In the genomic region with DNA sequence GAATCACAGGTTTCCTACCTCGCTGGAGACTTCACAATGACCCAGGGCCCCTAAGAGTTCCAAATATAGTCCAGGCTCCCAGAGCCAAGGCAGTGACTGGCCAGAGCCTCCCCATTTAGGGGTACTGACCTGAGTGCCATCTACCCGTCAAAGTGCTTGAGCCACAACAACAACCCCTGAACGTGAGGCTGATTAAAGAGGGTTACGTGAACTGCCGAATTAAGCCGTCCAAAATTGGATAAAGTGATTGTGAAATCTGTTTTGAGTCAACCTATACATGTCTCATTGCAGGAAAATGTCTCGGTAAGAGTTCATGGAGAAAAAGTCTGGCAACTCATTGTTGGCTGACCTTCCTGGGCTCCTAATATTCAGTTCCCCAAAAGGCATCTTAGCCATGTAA, we compare ENCODE assay signal across 18 cellular contexts.
A peak's percentile ranks its signal among the peaks of the same experiment; 100 is the strongest.
DNase-seq lines count a peak whose midpoint lies in the region; ATAC-seq, FAIRE-seq and TF ChIP-seq lines count a peak whose summit lies in the region.
"Had no signal": no experiment of that assay in that cellular context is flagged by ENCODE, and none has a peak within 500 bp of the region (broad histone marks: within the 10 kb centered on the region; RNA-seq: fewer than 3 reads in every experiment).

No MANE protein-coding gene starts in this region.

- TF ChIP-seq RAD21 in A549 (conservative IDR thresholded peaks at IDR 0.05 in 1 of 2, IDR thresholded peaks at IDR 0.05 in 1 of 2), result no peak

- no peaks in the 10 kb centered on the region for H3K36me3 Mint-ChIP-seq in activated naive CD4-positive, alpha-beta T cell treated with anti-CD3 and anti-CD28 coated beads, Interleukin-2, amount 50 U/mL, for 72 hours
- H3K36me3 Mint-ChIP-seq: type B pancreatic cell had no signal

- no peak for ATAC-seq in A549
- ATAC-seq in right cardiac atrium, result peak; percentile 25 to 70
- ATAC-seq in GM21737 (IDR thresholded peaks at IDR 0.05; ENCODE audit: unreplicated experiment), result no peak
- no peak for ATAC-seq in SK-N-SH treated with all-trans-retinoic acid at 6 μM for 48 hours
- no peak for ATAC-seq in activated naive CD4-positive, alpha-beta T cell treated with anti-CD3 and anti-CD28 coated beads, Interleukin-2, amount 50 U/mL, for 72 hours
- ATAC-seq: body of pancreas, GM12878, Panc1, sciatic nerve had no signal

- intact Hi-C loops in right cardiac atrium (cut with DNase I), result no loop called here

- no peak for TF ChIP-seq CTCF in A549 (IDR thresholded peaks at IDR 0.05)
- no peak for TF ChIP-seq CTCF in choroid plexus epithelial cell (conservative IDR thresholded peaks at IDR 0.05; ENCODE audit: low read depth, low read length)

- no peak for FAIRE-seq in A549 (lab: Jason Lieb, UNC)
- FAIRE-seq in GM12892 (lab: Jason Lieb, UNC), result no peak
- FAIRE-seq: GM12878, H1 had no signal

- H3K4me1 ChIP-seq in A549 (peaks cover 25% of the 10 kb centered on the region), right cardiac atrium (ENCODE audit: control insufficient read depth, insufficient read depth, low read length) (no peaks in the 10 kb centered on the region)
- H3K4me1 ChIP-seq: body of pancreas had no signal

- TF ChIP-seq EP300 in A549 (IDR thresholded peaks at IDR 0.05), result no peak

- H3K27ac Mint-ChIP-seq in activated naive CD4-positive, alpha-beta T cell treated with anti-CD3 and anti-CD28 coated beads, Interleukin-2, amount 50 U/mL, for 72 hours, result no peak overlapping the region
- H3K27ac Mint-ChIP-seq: nephron, type B pancreatic cell had no signal

- POLR2A ChIA-PET in A549 (lab: Yijun Ruan, JAX), result no interaction called here

- H3K27me3 ChIP-seq in right cardiac atrium (ENCODE audit: control insufficient read depth, insufficient read depth), result no peaks in the 10 kb centered on the region
- H3K27me3 ChIP-seq: body of pancreas had no signal

- H3K4me3 ChIP-seq in A549, result no peak overlapping the region
- no peak overlapping the region for H3K4me3 ChIP-seq in choroid plexus epithelial cell (ENCODE audit: low read depth, low read length)
- no peak overlapping the region for H3K4me3 ChIP-seq in right cardiac atrium (ENCODE audit: low read length)
- H3K4me3 ChIP-seq: body of pancreas, GM12878 had no signal

- H3K4me2 ChIP-seq in A549, result no peak overlapping the region

- H3K27ac ChIP-seq in A549, result peak overlapping the region; percentile 85 to 89
- no peak overlapping the region for H3K27ac ChIP-seq in right cardiac atrium (ENCODE audit: low read length)
- H3K27ac ChIP-seq: body of pancreas had no signal

- no peak for DNase-seq in A549 (ENCODE audit: low read depth in 1 of 2, low spot score in 1 of 2)
- peak; percentile 52 for DNase-seq in HS-5 (ENCODE audit: low read depth)
- peak; percentile 59 for DNase-seq in choroid plexus epithelial cell (ENCODE audit: low read depth)
- DNase-seq in right cardiac atrium, result no peak
- no peak for DNase-seq in activated naive CD4-positive, alpha-beta T cell treated with anti-CD3 and anti-CD28 coated beads, Interleukin-2, amount 50 U/mL, for 72 hours (ENCODE audit: low spot score in 2 of 2)
- no peak for DNase-seq in GM12892 (ENCODE audit: insufficient read length)
- DNase-seq: activated gamma-delta T cell, body of pancreas, NCI-H1930, NCI-H69 had no signal

- H3K9me3 ChIP-seq in A549 (0 out of 3 replicates have a peak, but pooled peaks cover 4% of the 10 kb centered on the region), right cardiac atrium (ENCODE audit: control insufficient read depth, low read length) (no peaks in the 10 kb centered on the region)
- H3K9me3 ChIP-seq: body of pancreas had no signal

- no peak for TF ChIP-seq POLR2A in A549 (IDR thresholded peaks at IDR 0.05; ENCODE audit: low read length)
- TF ChIP-seq POLR2A in GM12892 (IDR thresholded peaks at IDR 0.05; ENCODE audit: low read depth, low read length), result no peak

- CTCF ChIA-PET in A549 (lab: Yijun Ruan, JAX), result interaction anchor here (1.2 kb wide), 1 partner anchor 12 kb away, joined by 4 read pairs; no protein-coding TSS in a partner anchor

- 90% methylated on average over 7 of the region's 7 CpGs for WGBS in A549 (ENCODE audit: missing lambda C conversion rate)
- WGBS in right cardiac atrium, result 66% methylated on average over 7 of the region's 7 CpGs

- peaks cover 0 to 4% of the 10 kb centered on the region in 2 donors for H3K9me3 Mint-ChIP-seq in activated naive CD4-positive, alpha-beta T cell treated with anti-CD3 and anti-CD28 coated beads, Interleukin-2, amount 50 U/mL, for 72 hours
- H3K9me3 Mint-ChIP-seq: nephron, type B pancreatic cell had no signal

TF ChIP-seq in A549, 52 proteins besides CTCF, POLR2A, EP300 and RAD21:
- TF ChIP-seq CEBPB (IDR thresholded peaks at IDR 0.05), result peak in 1 of 2 experiments; percentile 37; a peak in 1 of 4 replicates
- no peak for TF ChIP-seq GATA3 (IDR thresholded peaks at IDR 0.05; ENCODE audit: borderline replicate concordance)

TF ChIP-seq in SK-N-SH treated with all-trans-retinoic acid at 6 μM for 48 hours, 23 proteins besides CTCF, POLR2A, EP300 and RAD21:
- TF ChIP-seq CSDC2 (CRISPR knock-in tag; IDR thresholded peaks at IDR 0.05) (no peak), BACH2 (CRISPR knock-in tag; IDR thresholded peaks at IDR 0.05; ENCODE audit: borderline replicate concordance) (no peak), PPARA (CRISPR knock-in tag; IDR thresholded peaks at IDR 0.05; ENCODE audit: borderline replicate concordance) (no peak), ZFP3 (CRISPR knock-in tag; IDR thresholded peaks at IDR 0.05) (no peak), ZNF70 (CRISPR knock-in tag; IDR thresholded peaks at IDR 0.05) (no peak)
- TF ChIP-seq, protein P1, sequence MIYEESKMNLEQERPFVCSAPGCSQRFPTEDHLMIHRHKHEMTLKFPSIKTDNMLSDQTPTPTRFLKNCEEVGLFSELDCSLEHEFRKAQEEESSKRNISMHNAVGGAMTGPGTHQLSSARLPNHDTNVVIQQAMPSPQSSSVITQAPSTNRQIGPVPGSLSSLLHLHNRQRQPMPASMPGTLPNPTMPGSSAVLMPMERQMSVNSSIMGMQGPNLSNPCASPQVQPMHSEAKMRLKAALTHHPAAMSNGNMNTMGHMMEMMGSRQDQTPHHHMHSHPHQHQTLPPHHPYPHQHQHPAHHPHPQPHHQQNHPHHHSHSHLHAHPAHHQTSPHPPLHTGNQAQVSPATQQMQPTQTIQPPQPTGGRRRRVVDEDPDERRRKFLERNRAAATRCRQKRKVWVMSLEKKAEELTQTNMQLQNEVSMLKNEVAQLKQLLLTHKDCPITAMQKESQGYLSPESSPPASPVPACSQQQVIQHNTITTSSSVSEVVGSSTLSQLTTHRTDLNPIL (CRISPR knock-in tag; IDR thresholded peaks at IDR 0.05; ENCODE audit: low read depth), result no peak

Comparison
In these comparisons a context has a peak if more than half of its experiments do, and no peak if none do; other contexts are left out.
1. ATAC-seq: peak in right cardiac atrium (2 of 2); none in A549 (0 of 2), GM21737 (single experiment), SK-N-SH treated with all-trans-retinoic acid at 6 μM for 48 hours (single experiment) and activated naive CD4-positive, alpha-beta T cell treated with anti-CD3 and anti-CD28 coated beads, Interleukin-2, amount 50 U/mL, for 72 hours (0 of 2).
2. DNase-seq: peak in HS-5 (single experiment) and choroid plexus epithelial cell (single experiment); none in A549 (0 of 2), right cardiac atrium (0 of 3), activated naive CD4-positive, alpha-beta T cell treated with anti-CD3 and anti-CD28 coated beads, Interleukin-2, amount 50 U/mL, for 72 hours (0 of 2) and GM12892 (single experiment).